10 cellular contexts compared by ENCODE assay signal in genomic region chr1:149732781-149733180, GRCh38. TPM values are rescaled to one million over a fixed set of nuclear protein-coding genes. Genes with fewer than 3 reads are reported as not detected.
"Had no signal": no experiment of that assay in that cellular context is flagged by ENCODE, and none has a peak within 500 bp of the region (broad histone marks: within the 10 kb centered on the region; RNA-seq: fewer than 3 reads in every experiment).

No MANE protein-coding gene starts in this region.

RNA-seq across cellular contexts. Expression of gene FCGR1A, which starts 49.7 kb away (rescaled TPM):
- total RNA-seq: activated naive CD4-positive, alpha-beta T cell treated with anti-CD3 and anti-CD28 coated beads for 36 hours; activated naive CD4-positive, alpha-beta T cell treated with anti-CD3 and anti-CD28 coated beads, Interleukin-2, amount 50 U/mL, for 72 hours; activated naive CD8-positive, alpha-beta T cell treated with anti-CD3 and anti-CD28 coated beads for 36 hours; activated T-cell treated with anti-CD3 and anti-CD28 coated beads, Interleukin-2, amount 50 U/mL, for 4 hours; activated T-cell treated with anti-CD3 and anti-CD28 coated beads, Interleukin-2, amount 50 U/mL, for 72 hours; activated T-helper 1 cell treated with anti-CD3 and anti-CD28 coated beads, Interleukin-12 subunit alpha, Interleukin-12 subunit beta, Interleukin-2, Interleukin-4 antibody, amounts not matched to agents 30 ng/mL and 10 ng/mL and 1 ng/mL, durations not matched to agents 14 hours and 24 hours and 36 hours; activated T-helper 17 cell treated with anti-CD3 and anti-CD28 coated beads, Interleukin-2, amount 50 U/mL, for 72 hours; activated T-helper 2 cell treated with anti-CD3 and anti-CD28 coated beads, Interferon-gamma antibody, Interleukin-2, Interleukin-4, amounts not matched to agents 10 μg/mL and 5 μg/mL and 100 μg/mL, durations not matched to agents 14 hours and 24 hours and 36 hours; astrocyte; bronchial epithelial cell had no signal
